ENCODE assay signal across 23 cellular contexts in the genomic region with DNA sequence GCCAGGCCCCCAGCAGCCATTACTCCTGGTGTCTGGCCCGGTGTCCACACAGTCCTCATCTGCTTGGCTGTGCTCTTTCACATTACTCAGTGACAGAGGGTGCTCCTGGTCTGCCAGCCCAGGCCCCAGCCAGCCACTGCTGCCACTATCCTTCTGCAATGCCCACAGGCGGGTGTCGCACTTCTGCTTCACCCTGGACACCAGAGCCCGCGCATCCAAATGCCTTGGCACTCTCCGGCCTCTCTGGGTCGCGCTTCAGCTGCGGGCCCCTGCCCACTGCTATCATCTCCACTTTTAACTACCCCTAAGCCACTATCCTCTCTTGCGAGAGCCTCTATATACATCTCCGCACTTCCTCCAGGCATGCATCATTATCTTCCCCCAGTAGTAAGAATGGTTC.
"Had no signal": no experiment of that assay in that cellular context is flagged by ENCODE, and none has a peak within 500 bp of the region (broad histone marks: within the 10 kb centered on the region; RNA-seq: fewer than 3 reads in every experiment).

No MANE protein-coding gene starts in this region.

- H3K27ac ChIP-seq: cardiac muscle cell, sigmoid colon, tibial artery, uterus had no signal

- H3K4me3 ChIP-seq: cardiac muscle cell, lung, mucosa of descending colon, sigmoid colon, smooth muscle cell, tibial artery, uterus had no signal

- ATAC-seq: activated T-cell treated with anti-CD3 and anti-CD28 coated beads, Interleukin-2, amount 50 U/mL, for 72 hours; mucosa of descending colon; T-helper 17 cell had no signal

- H3K27ac Mint-ChIP-seq: activated CD4-positive, alpha-beta memory T cell treated with anti-CD3 and anti-CD28 coated beads for 36 hours; activated naive CD4-positive, alpha-beta T cell treated with anti-CD3 and anti-CD28 coated beads for 36 hours; activated T-cell treated with anti-CD3 and anti-CD28 coated beads, Interleukin-2, amount 50 U/mL, for 72 hours; dendritic cell treated with granulocyte-macrophage colony-stimulating factor and Interleukin-4, amounts not matched to agents 40 ng/mL and 50 ng/mL, for 4 days; stimulated activated naive CD8-positive, alpha-beta T cell treated with anti-CD3 and anti-CD28 coated beads, Interleukin-15, Interleukin-2, amounts not matched to agents 100 ng/mL and 50 ng/mL, for 24 hours; T-helper 17 cell had no signal

- H3K27me3 ChIP-seq: cardiac muscle cell, sigmoid colon, tibial artery, uterus had no signal

- H3K4me1 Mint-ChIP-seq: T-helper 17 cell had no signal

- H3K36me3 ChIP-seq: cardiac muscle cell, uterus had no signal

- H3K4me2 ChIP-seq: smooth muscle cell had no signal

- DNase-seq: activated CD4-positive, alpha-beta memory T cell treated with anti-CD3 and anti-CD28 coated beads for 36 hours; activated CD4-positive, alpha-beta T cell treated with anti-CD3 and anti-CD28 coated beads for 4 hours; activated CD4-positive, CD25-positive, alpha-beta regulatory T cell; activated effector memory CD4-positive, alpha-beta T cell treated with Interleukin-2 at 50 U/mL for 16 hours; activated naive CD4-positive, alpha-beta T cell treated with anti-CD3 and anti-CD28 coated beads for 36 hours; activated T-cell treated with anti-CD3 and anti-CD28 coated beads, Interleukin-2, amount 50 U/mL, for 72 hours; effector CD4-positive, alpha-beta T cell; kidney; mucosa of descending colon; naive B cell; retina; sigmoid colon; stimulated activated CD4-positive, alpha-beta T cell treated with anti-CD3 and anti-CD28 coated beads, Interleukin-2, amount 100 ng/mL, for 48 hours; SW 1271; T-helper 17 cell; tibial artery; uterus had no signal

- H3K36me3 Mint-ChIP-seq: activated CD4-positive, alpha-beta memory T cell treated with anti-CD3 and anti-CD28 coated beads for 36 hours had no signal

- H3K4me1 ChIP-seq: tibial artery, uterus had no signal

- H3K27me3 Mint-ChIP-seq: dendritic cell treated with granulocyte-macrophage colony-stimulating factor and Interleukin-4, amounts not matched to agents 40 ng/mL and 50 ng/mL, for 4 days; naive B cell; stimulated activated naive CD8-positive, alpha-beta T cell treated with anti-CD3 and anti-CD28 coated beads, Interleukin-15, Interleukin-2, amounts not matched to agents 100 ng/mL and 50 ng/mL, for 24 hours had no signal

- H3K9me3 ChIP-seq: mucosa of descending colon, sigmoid colon, tibial artery, uterus had no signal

- H3K4me3 Mint-ChIP-seq: activated CD4-positive, alpha-beta memory T cell treated with anti-CD3 and anti-CD28 coated beads for 36 hours; activated naive CD4-positive, alpha-beta T cell treated with anti-CD3 and anti-CD28 coated beads for 36 hours; activated T-cell treated with anti-CD3 and anti-CD28 coated beads, Interleukin-2, amount 50 U/mL, for 72 hours; dendritic cell treated with granulocyte-macrophage colony-stimulating factor and Interleukin-4, amounts not matched to agents 40 ng/mL and 50 ng/mL, for 4 days; neural crest cell; stimulated activated naive CD8-positive, alpha-beta T cell treated with anti-CD3 and anti-CD28 coated beads, Interleukin-15, Interleukin-2, amounts not matched to agents 100 ng/mL and 50 ng/mL, for 24 hours; T-helper 17 cell had no signal

- H3K9me3 Mint-ChIP-seq: activated CD4-positive, alpha-beta memory T cell treated with anti-CD3 and anti-CD28 coated beads for 36 hours; activated naive CD4-positive, alpha-beta T cell treated with anti-CD3 and anti-CD28 coated beads for 36 hours; activated T-cell treated with anti-CD3 and anti-CD28 coated beads, Interleukin-2, amount 50 U/mL, for 72 hours; dendritic cell treated with granulocyte-macrophage colony-stimulating factor and Interleukin-4, amounts not matched to agents 40 ng/mL and 50 ng/mL, for 4 days; naive B cell; neural crest cell; stimulated activated naive CD8-positive, alpha-beta T cell treated with anti-CD3 and anti-CD28 coated beads, Interleukin-15, Interleukin-2, amounts not matched to agents 100 ng/mL and 50 ng/mL, for 24 hours had no signal
